13 cellular contexts compared by ENCODE assay signal in genomic region chr5:168850683-168851082, GRCh38.
DNase-seq lines count a peak whose midpoint lies in the region; TF ChIP-seq lines count a peak whose summit lies in the region.
"Had no signal": no experiment of that assay in that cellular context is flagged by ENCODE, and none has a peak within 500 bp of the region (broad histone marks: within the 10 kb centered on the region; RNA-seq: fewer than 3 reads in every experiment).

No MANE protein-coding gene starts in this region.

- H3K4me1 Mint-ChIP-seq in T-helper 2 cell treated with Interferon-gamma antibody and Interleukin-4, amounts not matched to agents 5 μg/mL and 100 μg/mL, for 36 hours (ENCODE audit: low read depth), result peaks cover 50% of the 10 kb centered on the region
- peaks cover 38% of the 10 kb centered on the region for H3K4me1 Mint-ChIP-seq in activated CD4-positive, alpha-beta T cell treated with anti-CD3 and anti-CD28 coated beads, Interleukin-2, amount 10 ng/mL, durations not matched to agents 7 days and 5 days

- CTCF ChIA-PET in activated CD4-positive, alpha-beta T cell treated with anti-CD3 and anti-CD28 coated beads, Interleukin-2, amount 10 ng/mL, durations not matched to agents 7 days and 5 days (lab: Charles Lee), result no interaction called here

- no peaks in the 10 kb centered on the region for H3K9me3 ChIP-seq in breast epithelium
- H3K9me3 ChIP-seq: BLaER1 treated with 17β-estradiol and CSF1 and Interleukin-3, amounts not matched to agents 10 nM and 100 nM had no signal

- no peak for DNase-seq in T-helper 2 cell treated with Interferon-gamma antibody and Interleukin-4, amounts not matched to agents 5 μg/mL and 100 μg/mL, for 36 hours (ENCODE audit: low spot score)
- DNase-seq in T-helper 2 cell (no peak), M059J (ENCODE audit: low read depth) (peak; percentile 3), astrocyte of the hippocampus (ENCODE audit: low read depth, low spot score) (peak; percentile 29), breast epithelium (ENCODE audit: low spot score in 2 of 2) (no peak), activated gamma-delta T cell (lab: John Stamatoyannopoulos, UW) (no peak)
- no peak for DNase-seq in activated CD4-positive, alpha-beta T cell treated with anti-CD3 and anti-CD28 coated beads, Interleukin-2, amount 10 ng/mL, durations not matched to agents 7 days and 5 days
- DNase-seq: ACHN; CD4-positive, CD25-positive, alpha-beta regulatory T cell; DMS 273 treated with DMSO at 0.1 percent for 48 hours; GM23248 had no signal

- no peaks in the 10 kb centered on the region for H3K27me3 ChIP-seq in breast epithelium
- H3K27me3 ChIP-seq: BLaER1 treated with 17β-estradiol and CSF1 and Interleukin-3, amounts not matched to agents 10 nM and 100 nM had no signal

- no peak for TF ChIP-seq POLR2A in breast epithelium (IDR thresholded peaks at IDR 0.05)

- H3K36me3 Mint-ChIP-seq in T-helper 2 cell treated with Interferon-gamma antibody and Interleukin-4, amounts not matched to agents 5 μg/mL and 100 μg/mL, for 36 hours (ENCODE audit: low read depth), result no peaks in the 10 kb centered on the region
- H3K36me3 Mint-ChIP-seq in activated CD4-positive, alpha-beta T cell treated with anti-CD3 and anti-CD28 coated beads, Interleukin-2, amount 10 ng/mL, durations not matched to agents 7 days and 5 days (ENCODE audit: low read depth), result peaks cover 2% of the 10 kb centered on the region
- H3K36me3 Mint-ChIP-seq: CD4-positive, CD25-positive, alpha-beta regulatory T cell had no signal

- peak overlapping the region; percentile 73 for H3K4me3 Mint-ChIP-seq in T-helper 2 cell treated with Interferon-gamma antibody and Interleukin-4, amounts not matched to agents 5 μg/mL and 100 μg/mL, for 36 hours
- H3K4me3 Mint-ChIP-seq in activated CD4-positive, alpha-beta T cell treated with anti-CD3 and anti-CD28 coated beads, Interleukin-2, amount 10 ng/mL, durations not matched to agents 7 days and 5 days, result no peak overlapping the region
- H3K4me3 Mint-ChIP-seq: CD4-positive, CD25-positive, alpha-beta regulatory T cell had no signal

- H3K4me3 ChIP-seq in breast epithelium, result no peak overlapping the region
- H3K4me3 ChIP-seq: BLaER1 treated with 17β-estradiol and CSF1 and Interleukin-3, amounts not matched to agents 10 nM and 100 nM; GM12878; GM23248 had no signal

- intact Hi-C loops in breast epithelium (cut with DNase I; ENCODE audit: low total_unique reads), result no loop called here

- H3K27ac ChIP-seq in breast epithelium, result no peak overlapping the region
- H3K27ac ChIP-seq: GM23248 had no signal

- no peaks in the 10 kb centered on the region for H3K27me3 Mint-ChIP-seq in T-helper 2 cell treated with Interferon-gamma antibody and Interleukin-4, amounts not matched to agents 5 μg/mL and 100 μg/mL, for 36 hours (ENCODE audit: low read depth)
- peaks cover 2% of the 10 kb centered on the region for H3K27me3 Mint-ChIP-seq in activated CD4-positive, alpha-beta T cell treated with anti-CD3 and anti-CD28 coated beads, Interleukin-2, amount 10 ng/mL, durations not matched to agents 7 days and 5 days

- no peaks in the 10 kb centered on the region for H3K9me3 Mint-ChIP-seq in T-helper 2 cell treated with Interferon-gamma antibody and Interleukin-4, amounts not matched to agents 5 μg/mL and 100 μg/mL, for 36 hours
- no peaks in the 10 kb centered on the region for H3K9me3 Mint-ChIP-seq in activated CD4-positive, alpha-beta T cell treated with anti-CD3 and anti-CD28 coated beads, Interleukin-2, amount 10 ng/mL, durations not matched to agents 7 days and 5 days

- POLR2A ChIA-PET in activated CD4-positive, alpha-beta T cell treated with anti-CD3 and anti-CD28 coated beads, Interleukin-2, amount 10 ng/mL, durations not matched to agents 7 days and 5 days (lab: Charles Lee), result no interaction called here

- peaks cover 0 to 8% of the 10 kb centered on the region in 2 donors for H3K4me1 ChIP-seq in breast epithelium

- TF ChIP-seq CTCF in breast epithelium (IDR thresholded peaks at IDR 0.05), result no peak

- H3K36me3 ChIP-seq in breast epithelium, result no peaks in the 10 kb centered on the region
- H3K36me3 ChIP-seq: BLaER1 treated with 17β-estradiol and CSF1 and Interleukin-3, amounts not matched to agents 10 nM and 100 nM had no signal

- peak overlapping the region; percentile 73 for H3K27ac Mint-ChIP-seq in T-helper 2 cell treated with Interferon-gamma antibody and Interleukin-4, amounts not matched to agents 5 μg/mL and 100 μg/mL, for 36 hours
- H3K27ac Mint-ChIP-seq in activated CD4-positive, alpha-beta T cell treated with anti-CD3 and anti-CD28 coated beads, Interleukin-2, amount 10 ng/mL, durations not matched to agents 7 days and 5 days, result no peak overlapping the region
- H3K27ac Mint-ChIP-seq: CD4-positive, CD25-positive, alpha-beta regulatory T cell had no signal

Comparison
In these comparisons a context has a peak if more than half of its experiments do, and no peak if none do; other contexts are left out.
1. DNase-seq: peak in M059J (single experiment) and astrocyte of the hippocampus (single experiment); none in T-helper 2 cell treated with Interferon-gamma antibody and Interleukin-4, amounts not matched to agents 5 μg/mL and 100 μg/mL, for 36 hours (single experiment), T-helper 2 cell (0 of 5), breast epithelium (0 of 2), activated gamma-delta T cell (single experiment) and activated CD4-positive, alpha-beta T cell treated with anti-CD3 and anti-CD28 coated beads, Interleukin-2, amount 10 ng/mL, durations not matched to agents 7 days and 5 days (single experiment).